Comparison of ENCODE assay signal across 25 cellular contexts in the genomic region with DNA sequence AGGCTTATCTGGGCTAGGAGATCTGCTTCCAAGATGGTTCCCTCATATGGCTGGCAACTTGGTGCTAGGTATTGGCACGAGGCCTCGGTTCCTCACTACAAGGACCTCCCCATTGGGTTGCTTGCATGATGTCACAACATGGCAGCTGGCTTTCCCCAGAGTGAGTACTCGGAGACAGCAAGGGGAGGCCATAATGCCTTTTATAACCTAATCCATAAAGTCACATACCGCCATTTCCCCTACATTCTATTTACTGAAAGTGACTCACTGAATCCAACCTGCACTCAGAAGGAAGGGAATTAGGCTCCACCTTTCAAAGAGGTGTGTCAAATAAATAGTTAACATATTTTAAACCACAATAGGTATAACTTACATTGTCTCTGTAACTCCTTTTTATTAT.
A peak's percentile ranks its signal among the peaks of the same experiment; 100 is the strongest.
DNase-seq lines count a peak whose midpoint lies in the region; ATAC-seq, FAIRE-seq and TF ChIP-seq lines count a peak whose summit lies in the region.
"Had no signal": no experiment of that assay in that cellular context is flagged by ENCODE, and none has a peak within 500 bp of the region (broad histone marks: within the 10 kb centered on the region; RNA-seq: fewer than 3 reads in every experiment).

No MANE protein-coding gene starts in this region.

- no peak for TF ChIP-seq CTCF in left ventricle myocardium inferior (IDR thresholded peaks at IDR 0.05; ENCODE audit: borderline replicate concordance)
- TF ChIP-seq CTCF in esophagus muscularis mucosa (IDR thresholded peaks at IDR 0.05) = no peak
- TF ChIP-seq CTCF in progenitor cell of endocrine pancreas (IDR thresholded peaks at IDR 0.05; ENCODE audit: unreplicated experiment) = no peak
- TF ChIP-seq CTCF in kidney (IDR thresholded peaks at IDR 0.05; ENCODE audit: borderline replicate concordance, extremely low read depth, insufficient read depth) = no peak

- H3K79me2 ChIP-seq in trophoblast cell (ENCODE audit: control insufficient read depth, insufficient read depth, low read length, poor library complexity) = no peaks in the 10 kb centered on the region

- peaks cover 4% of the 10 kb centered on the region for H3K36me3 ChIP-seq in left ventricle myocardium inferior
- peaks cover 0 to 9% (median 6%) of the 10 kb centered on the region in 4 donors for H3K36me3 ChIP-seq in esophagus muscularis mucosa
- peaks cover 3 to 6% of the 10 kb centered on the region in 2 experiments for H3K36me3 ChIP-seq in trophoblast cell (ENCODE audit: control insufficient read depth in 1 of 2, insufficient read depth in 2 of 2, low read length in 2 of 2)
- H3K36me3 ChIP-seq in kidney (ENCODE audit: control insufficient read depth in 1 of 2, insufficient read depth in 2 of 2, low read length in 2 of 2) = no peaks in the 10 kb centered on the region
- H3K36me3 ChIP-seq: BE2C had no signal

- peaks cover 3% of the 10 kb centered on the region for H3K79me1 ChIP-seq in trophoblast cell (ENCODE audit: low read length)

- peak overlapping the region; percentile 28 for H3K18ac ChIP-seq in trophoblast cell (ENCODE audit: low read length)

- H3K27ac Mint-ChIP-seq in progenitor cell of endocrine pancreas = no peak overlapping the region
- H3K27ac Mint-ChIP-seq: activated CD4-positive, alpha-beta T cell treated with anti-CD3 and anti-CD28 coated beads, Interleukin-2, amount 10 ng/mL, durations not matched to agents 24 days and 14 days; activated CD8-positive, alpha-beta memory T cell treated with anti-CD3 and anti-CD28 coated beads, Interleukin-2, amount 10 ng/mL, durations not matched to agents 7 days and 5 days; activated T-helper 1 cell treated with anti-CD3 and anti-CD28 coated beads, Interleukin-12 subunit alpha, Interleukin-12 subunit beta, Interleukin-2, Interleukin-4 antibody, amounts not matched to agents 30 ng/mL and 10 ng/mL and 1 ng/mL, durations not matched to agents 14 hours and 24 hours and 36 hours had no signal

- no peak overlapping the region for H4K91ac ChIP-seq in trophoblast cell (ENCODE audit: low read depth, low read length)

- no peak overlapping the region for H2AFZ ChIP-seq in trophoblast cell (ENCODE audit: insufficient read depth, low read length, poor library complexity)

- TF ChIP-seq EP300 in esophagus muscularis mucosa (IDR thresholded peaks at IDR 0.05) = no peak

- no peak overlapping the region for H3K9ac ChIP-seq in trophoblast cell (ENCODE audit: low read length)
- no peak overlapping the region for H3K9ac ChIP-seq in kidney (ENCODE audit: low read length in 2 of 2)
- H3K9ac ChIP-seq: KMS-11 had no signal

- no peak overlapping the region for H3K4me3 Mint-ChIP-seq in progenitor cell of endocrine pancreas (ENCODE audit: low read depth)
- H3K4me3 Mint-ChIP-seq: activated CD4-positive, alpha-beta T cell treated with anti-CD3 and anti-CD28 coated beads, Interleukin-2, amount 10 ng/mL, durations not matched to agents 24 days and 14 days; activated CD8-positive, alpha-beta memory T cell treated with anti-CD3 and anti-CD28 coated beads, Interleukin-2, amount 10 ng/mL, durations not matched to agents 7 days and 5 days; activated naive CD4-positive, alpha-beta T cell treated with anti-CD3 and anti-CD28 coated beads, Interleukin-2, amount 50 U/mL, for 24 hours; activated T-helper 1 cell treated with anti-CD3 and anti-CD28 coated beads, Interleukin-12 subunit alpha, Interleukin-12 subunit beta, Interleukin-2, Interleukin-4 antibody, amounts not matched to agents 30 ng/mL and 10 ng/mL and 1 ng/mL, durations not matched to agents 14 hours and 24 hours and 36 hours; neural crest cell had no signal

- DNase-seq in left ventricle myocardium inferior = no peak
- no peak for DNase-seq in Right ventricle myocardium inferior (ENCODE audit: missing footprints)
- DNase-seq in esophagus muscularis mucosa (ENCODE audit: extremely low spot score) = no peak
- DNase-seq in trophoblast cell = no peak
- DNase-seq in progenitor cell of endocrine pancreas (ENCODE audit: low spot score, unreplicated experiment) = no peak
- DNase-seq in kidney = no peak
- DNase-seq in NCI-H1092 treated with DMSO at 0.1 percent for 48 hours (lab: John Stamatoyannopoulos, UW) = no peak
- DNase-seq: activated CD4-positive, alpha-beta T cell treated with anti-CD3 and anti-CD28 coated beads, Interleukin-2, amount 10 ng/mL, durations not matched to agents 24 days and 14 days; activated CD8-positive, alpha-beta memory T cell treated with anti-CD3 and anti-CD28 coated beads, Interleukin-2, amount 10 ng/mL, durations not matched to agents 7 days and 5 days; aorta; BE2C; DND-41; NCI-H187 treated with DMSO at 0.1 percent for 48 hours; posterior cingulate gyrus; SHP77 treated with DMSO at 0.1 percent for 48 hours; stimulated activated CD4-positive, alpha-beta T cell treated with anti-CD3 and anti-CD28 coated beads, Interleukin-4, amount 100 ng/mL, for 24 hours; stimulated activated naive CD4-positive, alpha-beta T cell treated with Interleukin-2 at 50 U/mL for 16 hours; upper lobe of left lung had no signal

- H3K27ac ChIP-seq in left ventricle myocardium inferior (replicated peaks) = peak overlapping the region; percentile 94
- peak overlapping the region; percentile 74 to 80 (median 75) for H3K27ac ChIP-seq in esophagus muscularis mucosa (replicated peaks in 1 of 4)
- H3K27ac ChIP-seq in trophoblast cell (ENCODE audit: low read depth, low read length) = no peak overlapping the region
- no peak overlapping the region for H3K27ac ChIP-seq in kidney (ENCODE audit: low read depth in 2 of 2, low read length in 2 of 2)
- H3K27ac ChIP-seq: KMS-11 had no signal

- no peaks in the 10 kb centered on the region for H3K27me3 ChIP-seq in left ventricle myocardium inferior (ENCODE audit: low read depth)
- H3K27me3 ChIP-seq in esophagus muscularis mucosa = no peaks in the 10 kb centered on the region
- no peaks in the 10 kb centered on the region for H3K27me3 ChIP-seq in trophoblast cell (ENCODE audit: insufficient read depth, low read length)
- H3K27me3 ChIP-seq: BE2C, upper lobe of left lung had no signal

- H3K4me3 ChIP-seq in left ventricle myocardium inferior (no peak overlapping the region), esophagus muscularis mucosa (no peak overlapping the region), trophoblast cell (ENCODE audit: low read depth, low read length) (no peak overlapping the region), kidney (ENCODE audit: low read length in 2 of 2) (no peak overlapping the region)
- H3K4me3 ChIP-seq: GM12878, upper lobe of left lung had no signal

- H2BK5ac ChIP-seq in trophoblast cell (ENCODE audit: low read depth, low read length, poor library complexity) = no peak overlapping the region

- no peak overlapping the region for H2AK5ac ChIP-seq in trophoblast cell (ENCODE audit: low read length)

- H3K14ac ChIP-seq in trophoblast cell (ENCODE audit: low read length) = no peak overlapping the region

- no peak for TF ChIP-seq POLR2A in esophagus muscularis mucosa (IDR thresholded peaks at IDR 0.05; ENCODE audit: low read depth)

- intact Hi-C loops in left ventricle myocardium inferior (cut with micrococcal nuclease) = no loop called here
- intact Hi-C loops in Right ventricle myocardium inferior (cut with DNase I) = no loop called here
- intact Hi-C loops in esophagus muscularis mucosa (cut with DNase I) = no loop called here
- intact Hi-C loops in kidney (cut with DNase I) = loop anchor here (10.0 kb wide), 1 partner anchor 133 kb away; the partner anchor contains the start of gene SAMD4A

- H3K27me3 Mint-ChIP-seq in progenitor cell of endocrine pancreas = peaks cover 17% of the 10 kb centered on the region

- H3K9me3 ChIP-seq in left ventricle myocardium inferior (replicated peaks) = no peaks in the 10 kb centered on the region
- H3K9me3 ChIP-seq in esophagus muscularis mucosa = no peaks in the 10 kb centered on the region
- no peaks in the 10 kb centered on the region for H3K9me3 ChIP-seq in trophoblast cell (ENCODE audit: insufficient read depth, low read depth, low read length)
- H3K9me3 ChIP-seq in kidney (ENCODE audit: control insufficient read depth in 1 of 2, low read length in 2 of 2) = no peaks in the 10 kb centered on the region
- H3K9me3 ChIP-seq: BE2C, upper lobe of left lung had no signal

- peaks cover 14% of the 10 kb centered on the region for H3K4me1 Mint-ChIP-seq in progenitor cell of endocrine pancreas (ENCODE audit: low read depth)
- H3K4me1 Mint-ChIP-seq: activated naive CD4-positive, alpha-beta T cell treated with anti-CD3 and anti-CD28 coated beads, Interleukin-2, amount 50 U/mL, for 24 hours had no signal

- WGBS in esophagus muscularis mucosa = 99% methylated on average over 4 of the region's 4 CpGs
- WGBS in trophoblast cell (ENCODE audit: extremely low coverage, insufficient coverage, insufficient read length) = no CpG with 5 or more reads among the region's 4 CpGs

- no peak overlapping the region for H3K4me2 ChIP-seq in trophoblast cell (ENCODE audit: low read length)
- H3K4me2 ChIP-seq: KMS-11 had no signal

- H4K12ac ChIP-seq in trophoblast cell (ENCODE audit: low read depth, low read length) = no peak overlapping the region

- H2BK120ac ChIP-seq in trophoblast cell (ENCODE audit: insufficient read depth, low read length, poor library complexity) = no peak overlapping the region

- ATAC-seq in Right ventricle myocardium inferior = no peak
- no peak for ATAC-seq in GM19452 (IDR thresholded peaks at IDR 0.05; ENCODE audit: unreplicated experiment)
- ATAC-seq: activated CD8-positive, alpha-beta memory T cell treated with anti-CD3 and anti-CD28 coated beads, Interleukin-2, amount 10 ng/mL, durations not matched to agents 7 days and 5 days; GM12878 had no signal

- no peak overlapping the region for H3K23ac ChIP-seq in trophoblast cell (ENCODE audit: low read length)

- FAIRE-seq in kidney (lab: Jason Lieb, UNC) = no peak
- FAIRE-seq: frontal cortex, GM12878 had no signal

- no peaks in the 10 kb centered on the region for H3K36me3 Mint-ChIP-seq in progenitor cell of endocrine pancreas (ENCODE audit: insufficient read depth)
- H3K36me3 Mint-ChIP-seq: activated CD8-positive, alpha-beta memory T cell treated with anti-CD3 and anti-CD28 coated beads, Interleukin-2, amount 10 ng/mL, durations not matched to agents 7 days and 5 days; activated naive CD4-positive, alpha-beta T cell treated with anti-CD3 and anti-CD28 coated beads, Interleukin-2, amount 50 U/mL, for 24 hours had no signal

- H3K4me1 ChIP-seq in left ventricle myocardium inferior (peaks cover 92% of the 10 kb centered on the region), esophagus muscularis mucosa (peaks cover 34 to 44% (median 43%) of the 10 kb centered on the region in 4 donors), trophoblast cell (ENCODE audit: control insufficient read depth in 1 of 2, insufficient read depth in 2 of 2, low read length in 2 of 2) (peaks cover 16 to 26% of the 10 kb centered on the region in 2 experiments), kidney (ENCODE audit: control insufficient read depth in 1 of 2, insufficient read depth in 1 of 2, low read depth in 1 of 2, low read length in 2 of 2) (peaks cover 3 to 14% of the 10 kb centered on the region in 2 donors)

- H2BK12ac ChIP-seq in trophoblast cell (ENCODE audit: low read length) = no peak overlapping the region

- H3K9me3 Mint-ChIP-seq in progenitor cell of endocrine pancreas (ENCODE audit: low read depth) = no peaks in the 10 kb centered on the region
- H3K9me3 Mint-ChIP-seq: activated CD4-positive, alpha-beta T cell treated with anti-CD3 and anti-CD28 coated beads, Interleukin-2, amount 10 ng/mL, durations not matched to agents 24 days and 14 days; activated naive CD4-positive, alpha-beta T cell treated with anti-CD3 and anti-CD28 coated beads, Interleukin-2, amount 50 U/mL, for 24 hours; activated T-helper 1 cell treated with anti-CD3 and anti-CD28 coated beads, Interleukin-12 subunit alpha, Interleukin-12 subunit beta, Interleukin-2, Interleukin-4 antibody, amounts not matched to agents 30 ng/mL and 10 ng/mL and 1 ng/mL, durations not matched to agents 14 hours and 24 hours and 36 hours; neural crest cell had no signal

- H3K4ac ChIP-seq in trophoblast cell (ENCODE audit: low read depth, low read length) = no peak overlapping the region

- H4K8ac ChIP-seq in trophoblast cell (ENCODE audit: low read depth, low read length) = no peak overlapping the region

Comparison
In these comparisons a context has a peak if more than half of its experiments do, and no peak if none do; other contexts are left out.
1. H3K27ac ChIP-seq: peak in left ventricle myocardium inferior (single experiment) and esophagus muscularis mucosa (4 of 4); none in trophoblast cell (single experiment) and kidney (0 of 2).